28 cellular contexts compared by ENCODE assay signal in genomic region chr10:132484922-132485321, GRCh38.
"Had no signal": no experiment of that assay in that cellular context is flagged by ENCODE, and none has a peak within 500 bp of the region (broad histone marks: within the 10 kb centered on the region; RNA-seq: fewer than 3 reads in every experiment).

No MANE protein-coding gene starts in this region.

- H3K27me3 Mint-ChIP-seq: activated naive CD4-positive, alpha-beta T cell treated with anti-CD3 and anti-CD28 coated beads, Interleukin-2, amount 50 U/mL, for 24 hours had no signal

- ATAC-seq: HepG2, Panc1, SK-N-SH treated with all-trans-retinoic acid at 6 μM for 48 hours had no signal

- H3K36me3 ChIP-seq: breast epithelium, SJSA1 had no signal

- H3K4me1 Mint-ChIP-seq: activated B cell treated with CpG ODN at 0.5 μM for 24 hours; activated CD4-positive, alpha-beta T cell treated with anti-CD3 and anti-CD28 coated beads, Interleukin-2, amount 10 ng/mL, durations not matched to agents 7 days and 5 days; activated naive CD4-positive, alpha-beta T cell treated with anti-CD3 and anti-CD28 coated beads, Interleukin-2, amount 50 U/mL, for 24 hours had no signal

- H3K9me3 Mint-ChIP-seq: activated B cell treated with CpG ODN at 0.5 μM for 24 hours; activated CD4-positive, alpha-beta memory T cell treated with anti-CD3 and anti-CD28 coated beads for 36 hours; activated naive CD4-positive, alpha-beta T cell treated with anti-CD3 and anti-CD28 coated beads, Interleukin-2, amount 50 U/mL, for 24 hours; activated T-helper 2 cell treated with anti-CD3 and anti-CD28 coated beads, Interferon-gamma antibody, Interleukin-2, Interleukin-4, amounts not matched to agents 10 μg/mL and 5 μg/mL and 100 μg/mL, durations not matched to agents 14 hours and 24 hours and 36 hours; T-helper 2 cell treated with Interferon-gamma antibody and Interleukin-4, amounts not matched to agents 5 μg/mL and 100 μg/mL, for 36 hours had no signal

- H3K36me3 Mint-ChIP-seq: activated CD4-positive, alpha-beta memory T cell treated with anti-CD3 and anti-CD28 coated beads for 36 hours; activated naive CD4-positive, alpha-beta T cell treated with anti-CD3 and anti-CD28 coated beads, Interleukin-2, amount 50 U/mL, for 24 hours had no signal

- H3K4me3 Mint-ChIP-seq: activated B cell treated with CpG ODN at 0.5 μM for 24 hours; activated CD4-positive, alpha-beta memory T cell treated with anti-CD3 and anti-CD28 coated beads for 36 hours; activated CD4-positive, alpha-beta T cell treated with anti-CD3 and anti-CD28 coated beads, Interleukin-2, amount 10 ng/mL, durations not matched to agents 7 days and 5 days; activated naive CD4-positive, alpha-beta T cell treated with anti-CD3 and anti-CD28 coated beads, Interleukin-2, amount 50 U/mL, for 24 hours; T-helper 2 cell treated with Interferon-gamma antibody and Interleukin-4, amounts not matched to agents 5 μg/mL and 100 μg/mL, for 36 hours had no signal

- H3K27me3 ChIP-seq: breast epithelium, SJSA1 had no signal

- DNase-seq: activated B cell treated with CpG ODN at 0.5 μM for 24 hours; activated CD4-positive, alpha-beta memory T cell treated with anti-CD3 and anti-CD28 coated beads for 36 hours; activated CD4-positive, alpha-beta T cell treated with anti-CD3 and anti-CD28 coated beads for 1 hour; activated CD4-positive, alpha-beta T cell treated with anti-CD3 and anti-CD28 coated beads, Interleukin-2, amount 10 ng/mL, durations not matched to agents 7 days and 5 days; activated naive CD4-positive, alpha-beta T cell; activated T-cell treated with anti-CD3 and anti-CD28 coated beads for 4 hours; activated T-cell treated with anti-CD3 and anti-CD28 coated beads, Interleukin-2, amount 50 U/mL, for 48 hours; MM.1S; NCI-H1105; NCI-H1436; NCI-H1694 treated with DMSO at 0.1 percent for 48 hours; NCI-H2029 treated with DMSO at 0.1 percent for 48 hours; NCI-H345; NCI-H510A; NCI-H69; NK-92 treated with Interleukin-12 subunit alpha and Interleukin-12 subunit beta, amount 100 ng/mL, for 24 hours; OCI-M1; RPMI8226; SHP77; SW 1271 had no signal

- H3K4me3 ChIP-seq: breast epithelium, SJSA1 had no signal

- H3K27ac Mint-ChIP-seq: activated B cell treated with CpG ODN at 0.5 μM for 24 hours; activated CD4-positive, alpha-beta memory T cell treated with anti-CD3 and anti-CD28 coated beads for 36 hours; activated CD4-positive, alpha-beta T cell treated with anti-CD3 and anti-CD28 coated beads, Interleukin-2, amount 10 ng/mL, durations not matched to agents 7 days and 5 days; activated naive CD4-positive, alpha-beta T cell treated with anti-CD3 and anti-CD28 coated beads, Interleukin-2, amount 50 U/mL, for 24 hours; activated T-helper 2 cell treated with anti-CD3 and anti-CD28 coated beads, Interferon-gamma antibody, Interleukin-2, Interleukin-4, amounts not matched to agents 10 μg/mL and 5 μg/mL and 100 μg/mL, durations not matched to agents 14 hours and 24 hours and 36 hours; T-helper 2 cell treated with Interferon-gamma antibody and Interleukin-4, amounts not matched to agents 5 μg/mL and 100 μg/mL, for 36 hours had no signal

- FAIRE-seq: HepG2 had no signal

- H3K27ac ChIP-seq: breast epithelium, SJSA1 had no signal

- H3K4me1 ChIP-seq: breast epithelium had no signal

- H3K9me3 ChIP-seq: breast epithelium, SJSA1 had no signal
